ENCODE assay signal across 15 cellular contexts in the genomic region with DNA sequence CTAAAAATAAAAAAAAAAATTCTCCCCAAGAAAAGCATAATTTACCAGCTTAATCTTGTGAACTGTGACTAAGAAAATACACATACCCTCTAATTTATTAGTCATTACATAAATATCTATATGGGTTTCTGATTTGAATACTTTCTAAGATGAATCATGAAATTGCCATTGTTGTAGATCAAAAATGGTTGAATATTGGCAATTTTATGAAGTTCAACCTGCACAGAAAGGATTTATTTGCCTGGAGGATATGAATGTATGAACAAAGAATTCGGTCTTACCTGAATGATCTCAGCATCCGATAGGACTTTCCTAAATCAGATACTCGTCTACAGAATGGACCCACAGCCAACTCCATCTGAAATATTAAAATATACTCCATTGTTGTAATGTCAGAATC.
"Had no signal": no experiment of that assay in that cellular context is flagged by ENCODE, and none has a peak within 500 bp of the region (broad histone marks: within the 10 kb centered on the region; RNA-seq: fewer than 3 reads in every experiment).

No MANE protein-coding gene starts in this region.

- H3K4me2 ChIP-seq: smooth muscle cell had no signal

- H3K4me1 Mint-ChIP-seq: activated naive CD8-positive, alpha-beta T cell treated with anti-CD3 and anti-CD28 coated beads for 36 hours had no signal

- H3K4me3 ChIP-seq: cardiac muscle cell, lung, smooth muscle cell, transverse colon had no signal

- H3K27me3 Mint-ChIP-seq: activated naive CD8-positive, alpha-beta T cell treated with anti-CD3 and anti-CD28 coated beads for 36 hours; activated T-cell treated with anti-CD3 and anti-CD28 coated beads, Interleukin-2, amount 50 U/mL, for 24 hours; naive B cell had no signal

- H3K9me3 ChIP-seq: neutrophil, transverse colon had no signal

- H3K27me3 ChIP-seq: cardiac muscle cell, neutrophil, transverse colon had no signal

- H3K4me3 Mint-ChIP-seq: activated naive CD8-positive, alpha-beta T cell treated with anti-CD3 and anti-CD28 coated beads for 36 hours; activated T-cell treated with anti-CD3 and anti-CD28 coated beads, Interleukin-2, amount 50 U/mL, for 24 hours; naive B cell had no signal

- H3K27ac ChIP-seq: cardiac muscle cell, neutrophil, transverse colon had no signal

- H3K36me3 ChIP-seq: transverse colon had no signal

- H3K27ac Mint-ChIP-seq: activated naive CD8-positive, alpha-beta T cell treated with anti-CD3 and anti-CD28 coated beads for 36 hours; activated T-cell treated with anti-CD3 and anti-CD28 coated beads, Interleukin-2, amount 50 U/mL, for 24 hours; naive B cell had no signal

- DNase-seq: activated gamma-delta T cell; activated naive CD8-positive, alpha-beta T cell treated with anti-CD3 and anti-CD28 coated beads for 36 hours; activated T-cell treated with anti-CD3 and anti-CD28 coated beads, Interleukin-2, amount 50 U/mL, for 24 hours; anterior cingulate cortex; hippocampal formation; left cardiac atrium; naive B cell; posterior cingulate gyrus; right cardiac atrium; transverse colon had no signal

- ATAC-seq: activated CD4-positive, CD25-positive, alpha-beta regulatory T cell treated with anti-CD3 and anti-CD28 coated beads, Interleukin-2, amount 50 U/mL, for 24 hours; left cardiac atrium; right cardiac atrium had no signal

- H3K9me3 Mint-ChIP-seq: activated naive CD8-positive, alpha-beta T cell treated with anti-CD3 and anti-CD28 coated beads for 36 hours; activated T-cell treated with anti-CD3 and anti-CD28 coated beads, Interleukin-2, amount 50 U/mL, for 24 hours; naive B cell had no signal
